1 cellular context compared by ENCODE assay signal in the genomic region with DNA sequence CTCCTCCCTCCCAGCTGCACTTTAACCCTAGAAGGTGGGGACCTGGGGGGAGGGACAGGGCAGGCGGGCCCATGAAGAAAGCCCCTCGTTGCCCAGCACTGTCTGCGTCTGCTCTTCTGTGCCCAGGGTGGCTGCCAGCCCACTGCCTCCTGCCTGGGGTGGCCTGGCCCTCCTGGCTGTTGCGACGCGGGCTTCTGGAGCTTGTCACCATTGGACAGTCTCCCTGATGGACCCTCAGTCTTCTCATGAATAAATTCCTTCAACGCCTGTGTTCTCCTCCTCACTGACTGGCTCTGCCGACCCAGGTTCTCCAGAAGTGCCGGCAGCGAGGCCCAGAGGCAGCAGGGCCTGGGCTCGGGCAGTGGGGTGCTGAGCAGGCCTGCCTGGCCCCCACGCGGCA.
TF ChIP-seq lines count a peak whose summit lies in the region.

No MANE protein-coding gene starts in this region.

TF ChIP-seq in HepG2, 621 proteins besides CTCF, POLR2A, EP300 and RAD21:
- TF ChIP-seq AGO2 (optimal IDR thresholded peaks at IDR 0.05; ENCODE audit: low read depth, low read length) = peak; percentile 29
- TF ChIP-seq MAFG (CRISPR knock-in tag; IDR thresholded peaks at IDR 0.05) = no peak
TF ChIP-seq in HepG2: peak in this region for 1.
